Comparison of ENCODE assay signal across 11 cellular contexts in the genomic region with DNA sequence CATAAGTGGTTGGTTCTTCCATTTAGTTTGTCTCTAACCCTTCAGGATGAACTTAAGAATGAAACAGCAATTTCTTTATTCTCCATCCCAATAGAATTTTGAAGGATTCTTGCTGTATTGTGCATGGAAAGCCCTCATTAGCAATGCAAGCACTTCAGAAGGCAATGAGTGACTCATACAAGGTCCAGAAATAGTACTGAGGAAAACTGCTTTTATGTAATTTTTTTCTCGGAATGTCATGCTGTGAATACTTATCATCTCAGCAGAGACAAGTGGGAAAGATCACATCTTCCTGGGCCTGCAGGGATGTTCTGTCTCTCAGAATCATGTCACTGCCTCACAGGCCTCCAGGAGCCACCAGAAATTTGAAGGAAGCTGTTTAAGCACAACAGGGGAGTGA.
DNase-seq lines count a peak whose midpoint lies in the region; ATAC-seq and TF ChIP-seq lines count a peak whose summit lies in the region.
"Had no signal": no experiment of that assay in that cellular context is flagged by ENCODE, and none has a peak within 500 bp of the region (broad histone marks: within the 10 kb centered on the region; RNA-seq: fewer than 3 reads in every experiment).

No MANE protein-coding gene starts in this region.

- ATAC-seq in left ventricle myocardium superior = peak; percentile 21
- peak; percentile 46 to 65 for ATAC-seq in lower lobe of right lung
- no peak for ATAC-seq in GM23338
- no peak for ATAC-seq in HG03439 (IDR thresholded peaks at IDR 0.05; ENCODE audit: unreplicated experiment)

- intact Hi-C loops in left ventricle myocardium superior (cut with micrococcal nuclease) (no loop called here), cardiac septum (cut with DNase I) (no loop called here), lower lobe of right lung (cut with DNase I) (no loop called here), CD14-positive monocyte (cut with micrococcal nuclease) (no loop called here)

- no peaks in the 10 kb centered on the region for H3K36me3 Mint-ChIP-seq in GM23338 (ENCODE audit: low read depth)
- H3K36me3 Mint-ChIP-seq in CD14-positive monocyte = no peaks in the 10 kb centered on the region

- peaks cover 31% of the 10 kb centered on the region for H3K4me1 ChIP-seq in lower lobe of right lung
- peaks cover 7% of the 10 kb centered on the region; the same call in 1 of the 2 replicates for H3K4me1 ChIP-seq in GM23338 (ENCODE audit: insufficient read depth)
- H3K4me1 ChIP-seq: prostate gland had no signal

- no peak overlapping the region for H3K4me3 ChIP-seq in lower lobe of right lung
- no peak overlapping the region for H3K4me3 ChIP-seq in GM23338
- H3K4me3 ChIP-seq: prostate gland had no signal

- DNase-seq in left ventricle myocardium superior = no peak
- DNase-seq in cardiac septum (ENCODE audit: low spot score) = no peak
- peak in 19 of 61 donors; percentile 7 to 87 (median 26) for DNase-seq in caudate nucleus (lab: John Stamatoyannopoulos, UW)
- no peak for DNase-seq in lower lobe of right lung
- DNase-seq in GM23338 (ENCODE audit: low spot score) = no peak
- DNase-seq in CD14-positive monocyte (ENCODE audit: low spot score) = no peak
- DNase-seq in 8988T = no peak
- DNase-seq: activated CD4-positive, alpha-beta T cell treated with anti-CD3 and anti-CD28 coated beads, Interleukin-2, amount 50 U/mL, for 4 hours; activated naive CD4-positive, alpha-beta T cell treated with anti-CD3 and anti-CD28 coated beads for 36 hours had no signal

- no peaks in the 10 kb centered on the region for H3K9me3 Mint-ChIP-seq in GM23338
- peaks cover 0 to 1% (median 0%) of the 10 kb centered on the region in 7 donors for H3K9me3 Mint-ChIP-seq in CD14-positive monocyte
- H3K9me3 Mint-ChIP-seq: activated naive CD4-positive, alpha-beta T cell treated with anti-CD3 and anti-CD28 coated beads for 36 hours had no signal

- H3K4me1 Mint-ChIP-seq in GM23338 (peaks cover 3% of the 10 kb centered on the region; the same call in 1 of the 3 replicates), CD14-positive monocyte (peaks cover 26% of the 10 kb centered on the region)

- H3K27ac ChIP-seq in caudate nucleus (ENCODE audit: low read depth, low read length) = peak overlapping the region; percentile 97
- no peak overlapping the region for H3K27ac ChIP-seq in lower lobe of right lung
- no peak overlapping the region for H3K27ac ChIP-seq in GM23338 (ENCODE audit: low read depth)
- H3K27ac ChIP-seq: prostate gland had no signal

- no peaks in the 10 kb centered on the region for H4K20me1 ChIP-seq in GM23338 (replicated peaks; ENCODE audit: insufficient read depth)

- H3K27ac Mint-ChIP-seq in GM23338 (no peak overlapping the region), CD14-positive monocyte (peak overlapping the region in 1 of 7 donors; percentile 46)
- H3K27ac Mint-ChIP-seq: activated naive CD4-positive, alpha-beta T cell treated with anti-CD3 and anti-CD28 coated beads for 36 hours had no signal

- H3K36me3 ChIP-seq in lower lobe of right lung (no peaks in the 10 kb centered on the region), GM23338 (ENCODE audit: insufficient read depth) (no peaks in the 10 kb centered on the region)
- H3K36me3 ChIP-seq: prostate gland had no signal

- TF ChIP-seq CTCF in lower lobe of right lung (IDR thresholded peaks at IDR 0.05) (no peak), GM23338 (conservative IDR thresholded peaks at IDR 0.05; ENCODE audit: low read depth in 2 of 2) (no peak), CD14-positive monocyte (IDR thresholded peaks at IDR 0.05) (no peak)

- H3K4me2 ChIP-seq in GM23338 = no peak overlapping the region

- H2AFZ ChIP-seq in GM23338 = no peak overlapping the region

- H3K79me2 ChIP-seq in GM23338 (replicated peaks; ENCODE audit: insufficient read depth) = no peaks in the 10 kb centered on the region

- no peaks in the 10 kb centered on the region for H3K9me3 ChIP-seq in lower lobe of right lung
- H3K9me3 ChIP-seq: prostate gland had no signal

- peaks cover 10% of the 10 kb centered on the region for H3K9me2 ChIP-seq in GM23338 (ENCODE audit: insufficient read depth)

- H3K27me3 ChIP-seq in lower lobe of right lung (ENCODE audit: low read depth) (no peaks in the 10 kb centered on the region), GM23338 (ENCODE audit: insufficient read depth) (no peaks in the 10 kb centered on the region)

- H3K27me3 Mint-ChIP-seq in GM23338 (ENCODE audit: insufficient read depth, low read depth, poor library complexity) (peaks cover 2% of the 10 kb centered on the region), CD14-positive monocyte (ENCODE audit: low read depth in 3 of 3) (peaks cover 0 to 1% (median 0%) of the 10 kb centered on the region in 3 donors)

- H3K4me3 Mint-ChIP-seq in GM23338 = no peak overlapping the region
- no peak overlapping the region for H3K4me3 Mint-ChIP-seq in CD14-positive monocyte
- H3K4me3 Mint-ChIP-seq: activated naive CD4-positive, alpha-beta T cell treated with anti-CD3 and anti-CD28 coated beads for 36 hours had no signal

- no peaks in the 10 kb centered on the region for H3F3A ChIP-seq in GM23338 (replicated peaks; ENCODE audit: low read depth)

TF ChIP-seq in GM23338, 12 proteins besides CTCF, POLR2A, EP300 and RAD21:
- TF ChIP-seq NANOG (IDR thresholded peaks at IDR 0.05; ENCODE audit: borderline replicate concordance) = no peak
- no peak for TF ChIP-seq EZH2 (IDR thresholded peaks at IDR 0.05; ENCODE audit: low read depth, unreplicated experiment)
- TF ChIP-seq ETS1 (IDR thresholded peaks at IDR 0.05) = no peak
- TF ChIP-seq, protein P1, sequence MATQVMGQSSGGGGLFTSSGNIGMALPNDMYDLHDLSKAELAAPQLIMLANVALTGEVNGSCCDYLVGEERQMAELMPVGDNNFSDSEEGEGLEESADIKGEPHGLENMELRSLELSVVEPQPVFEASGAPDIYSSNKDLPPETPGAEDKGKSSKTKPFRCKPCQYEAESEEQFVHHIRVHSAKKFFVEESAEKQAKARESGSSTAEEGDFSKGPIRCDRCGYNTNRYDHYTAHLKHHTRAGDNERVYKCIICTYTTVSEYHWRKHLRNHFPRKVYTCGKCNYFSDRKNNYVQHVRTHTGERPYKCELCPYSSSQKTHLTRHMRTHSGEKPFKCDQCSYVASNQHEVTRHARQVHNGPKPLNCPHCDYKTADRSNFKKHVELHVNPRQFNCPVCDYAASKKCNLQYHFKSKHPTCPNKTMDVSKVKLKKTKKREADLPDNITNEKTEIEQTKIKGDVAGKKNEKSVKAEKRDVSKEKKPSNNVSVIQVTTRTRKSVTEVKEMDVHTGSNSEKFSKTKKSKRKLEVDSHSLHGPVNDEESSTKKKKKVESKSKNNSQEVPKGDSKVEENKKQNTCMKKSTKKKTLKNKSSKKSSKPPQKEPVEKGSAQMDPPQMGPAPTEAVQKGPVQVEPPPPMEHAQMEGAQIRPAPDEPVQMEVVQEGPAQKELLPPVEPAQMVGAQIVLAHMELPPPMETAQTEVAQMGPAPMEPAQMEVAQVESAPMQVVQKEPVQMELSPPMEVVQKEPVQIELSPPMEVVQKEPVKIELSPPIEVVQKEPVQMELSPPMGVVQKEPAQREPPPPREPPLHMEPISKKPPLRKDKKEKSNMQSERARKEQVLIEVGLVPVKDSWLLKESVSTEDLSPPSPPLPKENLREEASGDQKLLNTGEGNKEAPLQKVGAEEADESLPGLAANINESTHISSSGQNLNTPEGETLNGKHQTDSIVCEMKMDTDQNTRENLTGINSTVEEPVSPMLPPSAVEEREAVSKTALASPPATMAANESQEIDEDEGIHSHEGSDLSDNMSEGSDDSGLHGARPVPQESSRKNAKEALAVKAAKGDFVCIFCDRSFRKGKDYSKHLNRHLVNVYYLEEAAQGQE (IDR thresholded peaks at IDR 0.05; ENCODE audit: unreplicated experiment) = no peak
- no peak for TF ChIP-seq EZH2phosphoT487 (IDR thresholded peaks at IDR 0.05; ENCODE audit: unreplicated experiment)
- TF ChIP-seq POLR2AphosphoS5 (IDR thresholded peaks at IDR 0.05; ENCODE audit: low read depth) = no peak
- no peak for TF ChIP-seq JUNB (IDR thresholded peaks at IDR 0.05; ENCODE audit: unreplicated experiment)
- TF ChIP-seq STAT1 (IDR thresholded peaks at IDR 0.05; ENCODE audit: unreplicated experiment) = no peak
- TF ChIP-seq ZNF114 (CRISPR knock-in tag; IDR thresholded peaks at IDR 0.05) = no peak

Comparison
In these comparisons a context has a peak if more than half of its experiments do, and no peak if none do; other contexts are left out.
1. ATAC-seq: peak in left ventricle myocardium superior (single experiment) and lower lobe of right lung (2 of 2); none in GM23338 (single experiment) and HG03439 (single experiment).